ENCODE assay signal across 14 cellular contexts in the genomic region with DNA sequence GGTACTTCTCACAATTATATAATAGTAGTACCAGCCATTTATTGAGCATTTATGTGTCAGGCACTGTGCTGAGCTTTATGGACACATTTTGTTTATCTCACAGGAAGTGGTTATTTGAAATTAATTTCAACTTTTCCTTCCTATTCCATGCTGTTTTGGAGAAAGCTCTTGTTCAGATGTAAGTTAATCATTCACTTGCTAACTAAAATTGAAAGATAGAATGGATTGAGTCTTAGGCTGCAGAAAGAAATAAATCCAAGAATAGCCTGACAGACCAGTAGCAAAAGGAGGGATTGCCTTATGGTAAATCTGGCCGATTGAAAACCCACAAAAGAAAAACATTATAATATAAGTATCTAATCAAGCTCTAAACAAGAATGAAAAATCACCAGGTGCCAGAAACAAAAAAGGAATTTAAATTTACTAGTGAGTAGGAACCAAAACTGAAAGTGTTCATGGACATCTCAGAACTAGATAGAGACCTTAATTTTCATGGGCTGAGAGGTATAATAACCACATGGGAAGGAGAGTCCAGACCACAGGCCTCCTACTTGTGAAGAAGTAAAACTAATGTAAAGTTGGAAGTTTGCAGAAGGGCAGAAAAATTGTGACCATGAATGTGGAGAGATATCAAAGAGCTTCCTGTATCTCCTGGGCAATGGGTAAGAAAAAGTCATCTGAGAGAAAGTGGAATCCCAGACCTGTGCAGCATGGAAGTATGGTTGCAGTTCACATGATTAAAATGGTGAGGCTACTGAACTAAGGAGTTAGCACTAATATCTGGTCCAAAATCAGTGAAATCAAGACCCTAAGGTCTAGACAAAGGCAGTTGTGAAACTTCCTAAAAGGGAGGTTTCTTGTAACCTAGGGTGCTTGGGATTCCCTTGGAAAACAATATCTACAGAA. TPM values are rescaled to one million over a fixed set of nuclear protein-coding genes. Genes with fewer than 3 reads are reported as not detected.
DNase-seq lines count a peak whose midpoint lies in the region; ATAC-seq and TF ChIP-seq lines count a peak whose summit lies in the region.
"Had no signal": no experiment of that assay in that cellular context is flagged by ENCODE, and none has a peak within 500 bp of the region (broad histone marks: within the 10 kb centered on the region; RNA-seq: fewer than 3 reads in every experiment).

No MANE protein-coding gene starts in this region.

- no peak for TF ChIP-seq POLR2A in upper lobe of left lung (IDR thresholded peaks at IDR 0.05)

- TF ChIP-seq CTCF in GM20000 (IDR thresholded peaks at IDR 0.05; ENCODE audit: extremely low read depth, missing control alignments): no peak
- TF ChIP-seq CTCF in upper lobe of left lung (IDR thresholded peaks at IDR 0.05): no peak

- H3K27me3 ChIP-seq in upper lobe of left lung: no peaks in the 10 kb centered on the region

- no peak overlapping the region for H3K4me3 ChIP-seq in upper lobe of left lung

- peak; percentile 7 for DNase-seq in GM20000 (ENCODE audit: low spot score)
- peak; percentile 67 for DNase-seq in OCI-M1 (lab: John Stamatoyannopoulos, UW)
- DNase-seq in GM19238 (ENCODE audit: insufficient read length, low spot score): no peak
- no peak for DNase-seq in NCI-H748 (lab: John Stamatoyannopoulos, UW; ENCODE audit: unreplicated experiment)
- DNase-seq in upper lobe of left lung: no peak
- DNase-seq: activated CD8-positive, alpha-beta memory T cell treated with anti-CD3 and anti-CD28 coated beads, Interleukin-2, amount 50 U/mL, for 48 hours; CD8-positive, alpha-beta T cell; islet precursor cell; NCI-H226; SK-N-SH; stimulated activated CD4-positive, alpha-beta T cell treated with anti-CD3 and anti-CD28 coated beads, Interleukin-1b, Interleukin-23, amount 100 ng/mL, for 48 hours had no signal

- TF ChIP-seq EP300 in upper lobe of left lung (IDR thresholded peaks at IDR 0.05): no peak

- ATAC-seq in GM18511 (IDR thresholded peaks at IDR 0.05; ENCODE audit: unreplicated experiment) (peak; percentile 99), HG02981 (IDR thresholded peaks at IDR 0.05; ENCODE audit: unreplicated experiment) (peak; percentile 98), upper lobe of left lung (ENCODE audit: low FRiP score in 2 of 2) (no peak)
- no peak for ATAC-seq in activated CD4-positive, CD25-positive, alpha-beta regulatory T cell treated with anti-CD3 and anti-CD28 coated beads, Interleukin-2, amount 50 U/mL, for 24 hours
- ATAC-seq: CD8-positive, alpha-beta T cell had no signal

- 53 to 57% methylated on average over 1 of the region's 1 CpG for WGBS in upper lobe of left lung, 2 donors

- H3K36me3 ChIP-seq in upper lobe of left lung: no peaks in the 10 kb centered on the region

- H3K9me3 ChIP-seq in upper lobe of left lung: no peaks in the 10 kb centered on the region
- H3K9me3 ChIP-seq: SK-N-SH had no signal

- H3K4me1 ChIP-seq in upper lobe of left lung: no peaks in the 10 kb centered on the region

- H3K27ac ChIP-seq in upper lobe of left lung: no peak overlapping the region

RNA-seq across cellular contexts. Expression of a gene that starts 38.0 kb away (rescaled TPM):
- 10 to 100 TPM in 3 of 6 donors, 1 to 10 TPM in 3; 1.9 to 21.9 (median 7.5) TPM for total RNA-seq in upper lobe of left lung

Comparison
In these comparisons a context has a peak if more than half of its experiments do, and no peak if none do; other contexts are left out.
1. ATAC-seq: peak in GM18511 (single experiment) and HG02981 (single experiment); none in activated CD4-positive, CD25-positive, alpha-beta regulatory T cell treated with anti-CD3 and anti-CD28 coated beads, Interleukin-2, amount 50 U/mL, for 24 hours (0 of 2) and upper lobe of left lung (0 of 2).
2. DNase-seq: peak in GM20000 (single experiment) and OCI-M1 (single experiment); none in GM19238 (single experiment), NCI-H748 (single experiment) and upper lobe of left lung (0 of 2).